ENCODE assay signal across 8 cellular contexts in the genomic region with DNA sequence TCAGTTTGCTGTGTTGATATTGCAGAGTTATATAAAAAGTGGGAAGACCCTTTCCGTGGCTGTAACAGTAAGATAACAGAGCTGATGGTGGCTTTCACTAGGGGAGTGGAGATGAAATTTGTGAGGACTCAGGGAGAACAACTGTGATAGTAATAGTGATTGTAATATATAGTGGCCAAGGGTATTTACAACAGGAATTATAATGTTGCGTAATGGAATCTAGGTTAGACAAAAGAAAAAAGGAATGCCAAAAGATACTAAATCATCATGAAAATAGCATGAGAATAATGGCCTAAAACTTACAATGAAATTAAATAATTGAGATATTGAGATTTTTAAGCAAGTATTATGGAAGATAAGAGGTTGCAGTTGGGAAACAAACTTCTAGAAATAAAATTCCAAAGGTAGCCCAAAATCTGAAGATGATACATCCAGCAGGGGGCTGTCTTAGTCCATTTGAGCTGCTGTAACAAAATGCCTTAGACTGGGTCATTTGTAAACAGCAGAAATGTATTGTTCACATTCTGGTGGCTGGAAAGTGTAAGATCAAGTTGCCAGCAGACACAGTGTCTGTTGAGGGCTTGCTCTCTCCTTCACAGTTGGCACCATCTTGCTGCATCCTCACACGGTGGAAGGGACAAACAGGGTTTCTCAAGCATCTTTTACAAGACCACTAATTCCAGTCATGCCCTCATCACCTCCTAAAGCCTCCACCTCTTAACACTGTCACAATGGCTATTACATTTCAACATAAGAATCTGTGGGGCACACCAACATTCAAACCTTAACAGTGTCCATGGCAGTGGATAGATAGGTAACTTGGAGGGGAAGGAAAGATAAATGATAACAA.
DNase-seq lines count a peak whose midpoint lies in the region; ATAC-seq and TF ChIP-seq lines count a peak whose summit lies in the region.

No MANE protein-coding gene starts in this region.

- no peaks in the 10 kb centered on the region for H3K27me3 ChIP-seq in OCI-LY1 (ENCODE audit: insufficient read depth, low read length)

- CTCF ChIA-PET in T-cell (lab: Charles Lee) = no interaction called here

- H3K36me3 Mint-ChIP-seq in T-cell = no peaks in the 10 kb centered on the region

- no peaks in the 10 kb centered on the region for H3K9me2 ChIP-seq in OCI-LY1 (ENCODE audit: low read depth, low read length)

- no peaks in the 10 kb centered on the region for H4K20me1 ChIP-seq in OCI-LY1 (ENCODE audit: insufficient read depth, low read length)

- DNase-seq in AG10803 (ENCODE audit: low read depth) (peak; percentile 26), inferior parietal cortex (ENCODE audit: extremely low spot score) (peak; percentile 9), T-cell (no peak)
- no peak for DNase-seq in stimulated activated CD4-positive, alpha-beta T cell treated with anti-CD3 and anti-CD28 coated beads, Interleukin-15, amount 100 ng/mL, for 24 hours

- H3K9ac ChIP-seq in OCI-LY1 (ENCODE audit: low read length) = no peak overlapping the region

- no peak overlapping the region for H2AFZ ChIP-seq in OCI-LY1 (ENCODE audit: low read length)

- no peaks in the 10 kb centered on the region for H3K36me3 ChIP-seq in OCI-LY1 (ENCODE audit: insufficient read depth, low read length)

- TF ChIP-seq CTCF in AG10803 (conservative IDR thresholded peaks at IDR 0.05; ENCODE audit: low read length) (peak; percentile 56), OCI-LY1 (IDR thresholded peaks at IDR 0.05; ENCODE audit: low read length) (peak; percentile 43; the same call in 1 of the 2 replicates)

- no peaks in the 10 kb centered on the region for H3K27me3 Mint-ChIP-seq in T-cell

- no peak overlapping the region for H3K27ac Mint-ChIP-seq in T-cell

- H3K4me3 Mint-ChIP-seq in T-cell = no peak overlapping the region

- no peaks in the 10 kb centered on the region for H3K79me2 ChIP-seq in OCI-LY1 (ENCODE audit: insufficient read depth, low read length)

- H3K27ac ChIP-seq in OCI-LY1 (ENCODE audit: low read depth, low read length, poor library complexity, severe bottlenecking) = no peak overlapping the region

- no peaks in the 10 kb centered on the region for H3K4me1 Mint-ChIP-seq in T-cell

- H3K4me3 ChIP-seq in AG10803 (ENCODE audit: low read length) = no peak overlapping the region
- no peak overlapping the region for H3K4me3 ChIP-seq in OCI-LY1 (ENCODE audit: low read depth, low read length, poor library complexity, severe bottlenecking)

- H3F3A ChIP-seq in OCI-LY1 (ENCODE audit: insufficient read depth, low read length) = no peaks in the 10 kb centered on the region

- peaks cover 4 to 5% (median 4%) of the 10 kb centered on the region in 3 donors for H3K9me3 Mint-ChIP-seq in T-cell

- H3K4me2 ChIP-seq in OCI-LY1 (ENCODE audit: low read length) = no peak overlapping the region

- no peaks in the 10 kb centered on the region for H3K4me1 ChIP-seq in OCI-LY1 (ENCODE audit: insufficient read depth, low read length, severe bottlenecking)

- POLR2A ChIA-PET in T-cell (lab: Charles Lee) = no interaction called here

- no peaks in the 10 kb centered on the region for H3K9me3 ChIP-seq in OCI-LY1 (ENCODE audit: low read length)

- ATAC-seq in GM19324 (IDR thresholded peaks at IDR 0.05; ENCODE audit: low FRiP score, unreplicated experiment) (peak; percentile 82), HG03280 (IDR thresholded peaks at IDR 0.05; ENCODE audit: unreplicated experiment) (peak; percentile 82), HG03095 (IDR thresholded peaks at IDR 0.05; ENCODE audit: unreplicated experiment) (no peak), T-cell (replicated peaks in 1 of 4) (no peak)

Comparison
In these comparisons a context has a peak if more than half of its experiments do, and no peak if none do; other contexts are left out.
1. DNase-seq: peak in AG10803 (single experiment) and inferior parietal cortex (single experiment); none in stimulated activated CD4-positive, alpha-beta T cell treated with anti-CD3 and anti-CD28 coated beads, Interleukin-15, amount 100 ng/mL, for 24 hours (single experiment) and T-cell (0 of 34).
2. ATAC-seq: peak in GM19324 (single experiment) and HG03280 (single experiment); none in HG03095 (single experiment) and T-cell (0 of 4).